Comparison of ENCODE assay signal across 14 cellular contexts in the genomic region with DNA sequence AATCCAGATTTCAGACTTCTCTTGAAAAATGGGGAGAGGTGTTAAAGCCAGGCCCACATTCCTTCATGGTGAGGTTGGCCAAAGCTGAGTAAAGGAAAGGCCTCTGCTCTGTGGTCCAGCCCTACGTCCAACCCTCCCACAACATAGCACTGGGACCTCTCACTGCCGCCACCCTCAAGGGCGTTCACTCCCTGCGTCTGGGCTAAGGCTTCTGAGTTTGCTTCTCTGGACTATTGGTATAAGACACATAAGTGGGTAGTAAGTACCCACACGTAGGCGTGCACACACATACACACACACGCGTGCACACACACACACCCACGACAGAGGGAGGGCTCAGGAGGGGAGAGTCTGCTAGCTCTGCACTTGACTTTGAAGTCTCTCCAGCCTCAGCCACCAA.
"Had no signal": no experiment of that assay in that cellular context is flagged by ENCODE, and none has a peak within 500 bp of the region (broad histone marks: within the 10 kb centered on the region; RNA-seq: fewer than 3 reads in every experiment).

No MANE protein-coding gene starts in this region.

- H3K4me1 Mint-ChIP-seq: activated naive CD4-positive, alpha-beta T cell treated with anti-CD3 and anti-CD28 coated beads, Interleukin-2, amount 10 ng/mL, durations not matched to agents 7 days and 5 days; stimulated activated memory B cell treated with anti-CD40 and anti-IgM and Interleukin-4, amounts not matched to agents 10 μg/mL and 1 μg/mL and 100 μg/mL, for 72 hours had no signal

- H3K36me3 Mint-ChIP-seq: activated naive CD4-positive, alpha-beta T cell treated with anti-CD3 and anti-CD28 coated beads, Interleukin-2, amount 10 ng/mL, durations not matched to agents 7 days and 5 days; brain; mesothelial cell of epicardium; stimulated activated memory B cell treated with anti-CD40 and anti-IgM and Interleukin-4, amounts not matched to agents 10 μg/mL and 1 μg/mL and 100 μg/mL, for 72 hours had no signal

- H3K27me3 Mint-ChIP-seq: brain had no signal

- H3K4me1 ChIP-seq: parathyroid adenoma had no signal

- H3K27ac ChIP-seq: parathyroid adenoma had no signal

- ATAC-seq: activated CD4-positive, CD25-positive, alpha-beta regulatory T cell treated with anti-CD3 and anti-CD28 coated beads, Interleukin-2, amount 50 U/mL, for 24 hours; stimulated activated memory B cell treated with anti-CD40 and anti-IgM and Interleukin-4, amounts not matched to agents 10 μg/mL and 1 μg/mL and 100 μg/mL, for 72 hours had no signal

- H3K9ac ChIP-seq: parathyroid adenoma had no signal

- FAIRE-seq: keratinocyte had no signal

- H3K4me3 Mint-ChIP-seq: activated naive CD4-positive, alpha-beta T cell treated with anti-CD3 and anti-CD28 coated beads, Interleukin-2, amount 10 ng/mL, durations not matched to agents 7 days and 5 days; brain; mesothelial cell of epicardium; stimulated activated memory B cell treated with anti-CD40 and anti-IgM and Interleukin-4, amounts not matched to agents 10 μg/mL and 1 μg/mL and 100 μg/mL, for 72 hours; T-helper 2 cell treated with Interferon-gamma antibody and Interleukin-4, amounts not matched to agents 5 μg/mL and 100 μg/mL, for 36 hours had no signal

- H3K27ac Mint-ChIP-seq: activated naive CD4-positive, alpha-beta T cell treated with anti-CD3 and anti-CD28 coated beads, Interleukin-2, amount 10 ng/mL, durations not matched to agents 7 days and 5 days; activated T-helper 2 cell treated with anti-CD3 and anti-CD28 coated beads, Interferon-gamma antibody, Interleukin-2, Interleukin-4, amounts not matched to agents 10 μg/mL and 5 μg/mL and 100 μg/mL, durations not matched to agents 14 hours and 24 hours and 36 hours; stimulated activated memory B cell treated with anti-CD40 and anti-IgM and Interleukin-4, amounts not matched to agents 10 μg/mL and 1 μg/mL and 100 μg/mL, for 72 hours; T-helper 2 cell treated with Interferon-gamma antibody and Interleukin-4, amounts not matched to agents 5 μg/mL and 100 μg/mL, for 36 hours had no signal

- H3K9me3 Mint-ChIP-seq: activated naive CD4-positive, alpha-beta T cell treated with anti-CD3 and anti-CD28 coated beads, Interleukin-2, amount 10 ng/mL, durations not matched to agents 7 days and 5 days; activated T-helper 2 cell treated with anti-CD3 and anti-CD28 coated beads, Interferon-gamma antibody, Interleukin-2, Interleukin-4, amounts not matched to agents 10 μg/mL and 5 μg/mL and 100 μg/mL, durations not matched to agents 14 hours and 24 hours and 36 hours; brain; mesothelial cell of epicardium; stimulated activated memory B cell treated with anti-CD40 and anti-IgM and Interleukin-4, amounts not matched to agents 10 μg/mL and 1 μg/mL and 100 μg/mL, for 72 hours; T-helper 2 cell treated with Interferon-gamma antibody and Interleukin-4, amounts not matched to agents 5 μg/mL and 100 μg/mL, for 36 hours had no signal

- DNase-seq: activated naive CD4-positive, alpha-beta T cell treated with anti-CD3 and anti-CD28 coated beads, Interleukin-2, amount 10 ng/mL, durations not matched to agents 7 days and 5 days; cerebellar nuclear complex; dermis blood vessel endothelial cell; erythroblast; foreskin fibroblast; stimulated activated CD4-positive, alpha-beta T cell treated with anti-CD3 and anti-CD28 coated beads, Interleukin-1b, Interleukin-23, amount 100 ng/mL, for 48 hours had no signal

- H2AFZ ChIP-seq: parathyroid adenoma had no signal

- H3K79me2 ChIP-seq: parathyroid adenoma had no signal
